ENCODE assay signal across 12 cellular contexts in genomic region chr1:116559304-116559761, GRCh38. TPM values are rescaled to one million over a fixed set of nuclear protein-coding genes. Genes with fewer than 3 reads are reported as not detected.
A peak's percentile ranks its signal among the peaks of the same experiment; 100 is the strongest.
DNase-seq lines count a peak whose midpoint lies in the region; ATAC-seq and TF ChIP-seq lines count a peak whose summit lies in the region.
"Had no signal": no experiment of that assay in that cellular context is flagged by ENCODE, and none has a peak within 500 bp of the region (broad histone marks: within the 10 kb centered on the region; RNA-seq: fewer than 3 reads in every experiment).

No MANE protein-coding gene starts in this region.

- H3K36me3 Mint-ChIP-seq in central memory CD8-positive, alpha-beta T cell (ENCODE audit: insufficient read depth) = peaks cover 5% of the 10 kb centered on the region

- H3K4me2 ChIP-seq in PC-3 (ENCODE audit: low read length) = no peak overlapping the region

- POLR2A ChIA-PET in PC-3 (lab: Charles Lee; ENCODE audit: unreplicated experiment) = no interaction called here

- ATAC-seq in GM18498 (IDR thresholded peaks at IDR 0.05; ENCODE audit: unreplicated experiment) = peak; percentile 43
- peak; percentile 38 for ATAC-seq in GM19463 (IDR thresholded peaks at IDR 0.05; ENCODE audit: unreplicated experiment)
- ATAC-seq in HG03045 (IDR thresholded peaks at IDR 0.05; ENCODE audit: unreplicated experiment) = peak; percentile 48
- ATAC-seq in central memory CD8-positive, alpha-beta T cell (replicated peaks; ENCODE audit: extremely low read depth, poor library complexity, severe bottlenecking) = no peak
- no peak for ATAC-seq in left lobe of liver
- no peak for ATAC-seq in PC-3
- ATAC-seq: activated naive CD4-positive, alpha-beta T cell treated with anti-CD3 and anti-CD28 coated beads, Interleukin-2, amount 50 U/mL, for 72 hours; pancreas had no signal

- no peaks in the 10 kb centered on the region for H3K27me3 Mint-ChIP-seq in central memory CD8-positive, alpha-beta T cell

- H2AFZ ChIP-seq in PC-3 (ENCODE audit: low read length) = no peak overlapping the region

- H3K9me3 Mint-ChIP-seq in central memory CD8-positive, alpha-beta T cell = peaks cover 4% of the 10 kb centered on the region

- peak overlapping the region; percentile 65 for H3K4me3 Mint-ChIP-seq in central memory CD8-positive, alpha-beta T cell

- intact Hi-C loops in PC-3 (cut with micrococcal nuclease) = no loop called here

- peak overlapping the region; percentile 81 for H3K27ac Mint-ChIP-seq in central memory CD8-positive, alpha-beta T cell (ENCODE audit: low read depth)
- H3K27ac Mint-ChIP-seq: activated naive CD4-positive, alpha-beta T cell treated with anti-CD3 and anti-CD28 coated beads, Interleukin-2, amount 50 U/mL, for 72 hours had no signal

- no peaks in the 10 kb centered on the region for H3K9me2 ChIP-seq in PC-3 (replicated peaks; ENCODE audit: low read length)

- H3K27me3 ChIP-seq in PC-3 (ENCODE audit: low read length) = no peaks in the 10 kb centered on the region
- H3K27me3 ChIP-seq in H7 (ENCODE audit: control insufficient read depth, insufficient read depth, low read length) = no peaks in the 10 kb centered on the region
- H3K27me3 ChIP-seq: pancreas had no signal

- CTCF ChIA-PET in PC-3 (lab: Charles Lee) = no interaction called here

- H3K9me3 ChIP-seq in PC-3 (ENCODE audit: low read length) = no peaks in the 10 kb centered on the region
- H3K9me3 ChIP-seq: pancreas had no signal

- peaks cover 86% of the 10 kb centered on the region for H3K79me2 ChIP-seq in PC-3 (ENCODE audit: low read length)

- no peaks in the 10 kb centered on the region for H3F3A ChIP-seq in PC-3 (ENCODE audit: low read length, unreplicated experiment)

- DNase-seq in central memory CD8-positive, alpha-beta T cell (ENCODE audit: low spot score in 2 of 2) = no peak
- DNase-seq in left lobe of liver (ENCODE audit: low spot score) (no peak), amniotic stem cell (lab: John Stamatoyannopoulos, UW) (no peak), PC-3 (no peak), H7 (no peak)
- DNase-seq: DMS79 treated with DMSO at 0.1 percent for 48 hours, pancreas had no signal

- no peak for TF ChIP-seq CTCF in PC-3 (conservative IDR thresholded peaks at IDR 0.05; ENCODE audit: low read depth, low read length)

- no TSS peak for BruUV-seq in PC-3 (replicated peaks; lab: Mats Ljungman, UMichigan)

- no peak overlapping the region for H3K27ac ChIP-seq in PC-3 (ENCODE audit: low read length)
- H3K27ac ChIP-seq: pancreas had no signal

- H3K36me3 ChIP-seq in PC-3 (ENCODE audit: low read depth, low read length) (no peaks in the 10 kb centered on the region), H7 (replicated peaks; ENCODE audit: control insufficient read depth, insufficient read depth, low read length) (no peaks in the 10 kb centered on the region)
- H3K36me3 ChIP-seq: HAP-1, pancreas had no signal

- peaks cover 84% of the 10 kb centered on the region for H3K4me1 Mint-ChIP-seq in central memory CD8-positive, alpha-beta T cell

- peaks cover 24% of the 10 kb centered on the region for H3K4me1 ChIP-seq in PC-3 (ENCODE audit: insufficient read depth, low read length)
- H3K4me1 ChIP-seq: HAP-1 had no signal

- H4K20me1 ChIP-seq in PC-3 (ENCODE audit: low read length) = no peaks in the 10 kb centered on the region

- no peak overlapping the region for H3K9ac ChIP-seq in PC-3 (ENCODE audit: low read length)

- H3K4me3 ChIP-seq in PC-3 (ENCODE audit: low read length) (no peak overlapping the region), H7 (ENCODE audit: insufficient read depth, low read depth, low read length) (no peak overlapping the region)
- H3K4me3 ChIP-seq: HAP-1, pancreas had no signal

RNA-seq across cellular contexts. Expression of gene CD58, which starts 11.5 kb away (rescaled TPM):
- total RNA-seq in left lobe of liver = 2.7 TPM
- 15.2 and 26.9 TPM in 2 replicates for total RNA-seq in PC-3 (2014; rRNA removed)
- total RNA-seq in H7 (2014; rRNA removed; shearing (Covaris generic)) = 9.3 and 14.1 TPM in 2 replicates

Comparison
In these comparisons a context has a peak if more than half of its experiments do, and no peak if none do; other contexts are left out.
1. ATAC-seq: peak in GM18498 (single experiment), GM19463 (single experiment) and HG03045 (single experiment); none in central memory CD8-positive, alpha-beta T cell (single experiment), left lobe of liver (single experiment) and PC-3 (single experiment).